In the genomic region with DNA sequence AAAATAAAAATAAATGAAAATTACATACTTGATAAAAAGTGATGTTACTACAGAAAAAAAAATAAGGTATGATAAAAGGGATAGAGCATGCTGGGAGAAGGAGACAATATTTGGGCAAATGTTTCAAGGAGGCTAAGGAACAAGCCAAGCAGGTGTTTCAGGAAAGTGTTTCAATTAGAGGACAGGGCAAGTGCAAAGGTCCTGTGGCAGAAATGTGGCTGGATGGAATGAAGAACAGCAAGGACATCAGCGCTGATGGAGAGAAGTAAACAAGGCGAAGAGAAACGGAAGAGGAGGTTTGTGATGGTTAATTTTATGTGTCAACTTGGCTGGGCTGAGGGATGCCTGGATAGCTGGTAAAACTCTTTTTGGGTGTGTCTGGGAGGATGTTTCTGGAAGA, we compare ENCODE assay signal across 11 cellular contexts.
"Had no signal": no experiment of that assay in that cellular context is flagged by ENCODE, and none has a peak within 500 bp of the region (broad histone marks: within the 10 kb centered on the region; RNA-seq: fewer than 3 reads in every experiment).

No MANE protein-coding gene starts in this region.

- H3K27ac ChIP-seq: GM23248 had no signal

- H3K36me3 ChIP-seq: HAP-1 had no signal

- H3K4me3 Mint-ChIP-seq: GM23338, H9, HFFc6 had no signal

- FAIRE-seq: H1, H54 had no signal

- ATAC-seq: GM23338, HCT116 had no signal

- H3K27ac Mint-ChIP-seq: GM23338, H9, HFFc6 had no signal

- H3K4me3 ChIP-seq: GM23248, GM23338, HAP-1 had no signal

- H2AFZ ChIP-seq: GM23248, GM23338 had no signal

- H3K9ac ChIP-seq: GM23248 had no signal

- H3K4me2 ChIP-seq: GM23338 had no signal

- DNase-seq: GM23248, GOT3, H7, H9, HCEC 1CT, HFFc6 had no signal

- H3K4me1 ChIP-seq: HAP-1 had no signal

- H3K9me3 ChIP-seq: HAP-1 had no signal
